8 cellular contexts compared by ENCODE assay signal in the genomic region with DNA sequence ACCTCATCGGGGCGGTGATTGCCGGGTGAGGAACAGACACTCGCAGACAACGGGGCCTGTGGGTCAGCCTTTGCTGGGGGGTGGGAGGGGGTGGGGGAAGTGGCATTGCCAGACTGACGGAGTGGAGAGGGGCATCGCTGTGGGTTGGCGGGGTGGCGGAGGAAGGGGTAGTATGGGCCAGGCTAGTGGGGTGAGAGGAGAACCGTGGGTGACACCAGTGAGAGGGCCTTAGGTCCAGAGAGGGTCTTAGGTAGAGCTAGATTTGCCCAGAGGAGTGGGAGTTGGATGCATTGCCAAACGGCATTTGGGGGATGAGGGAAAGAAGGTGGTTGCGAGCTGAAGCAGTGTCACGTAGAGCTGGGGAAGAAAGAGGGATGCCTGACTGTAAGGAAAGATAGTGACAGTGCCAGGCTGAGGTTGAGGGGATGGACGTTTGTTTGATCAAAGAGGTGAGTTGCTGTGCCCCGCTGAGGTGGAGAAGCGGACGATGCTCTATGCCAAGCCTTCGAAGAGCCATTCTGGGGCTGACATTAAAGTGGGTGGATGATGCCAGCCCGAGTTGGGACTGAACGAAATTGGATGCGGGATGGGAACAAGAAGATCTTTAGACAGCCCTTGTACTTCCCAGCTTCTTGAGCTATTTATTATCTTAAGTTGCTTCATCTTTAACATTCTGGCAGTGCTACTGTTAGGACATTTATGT. TPM values are rescaled to one million over a fixed set of nuclear protein-coding genes. Genes with fewer than 3 reads are reported as not detected.
DNase-seq lines count a peak whose midpoint lies in the region; ATAC-seq and TF ChIP-seq lines count a peak whose summit lies in the region.

No MANE protein-coding gene starts in this region.

- H3K36me3 Mint-ChIP-seq in activated T-cell treated with anti-CD3 and anti-CD28 coated beads, Interleukin-2, amount 50 U/mL, for 72 hours (ENCODE audit: insufficient read depth in 2 of 2) = peaks cover 3 to 19% of the 10 kb centered on the region in 2 donors

- no peaks in the 10 kb centered on the region for H3K9me3 ChIP-seq in ascending aorta
- H3K9me3 ChIP-seq in liver (ENCODE audit: control insufficient read depth in 4 of 4, low read length in 3 of 4) = no peaks in the 10 kb centered on the region
- no peaks in the 10 kb centered on the region for H3K9me3 ChIP-seq in tibial artery

- no peak for TF ChIP-seq RAD21 in liver (IDR thresholded peaks at IDR 0.05)

- H3K9ac ChIP-seq in liver (ENCODE audit: low read depth in 1 of 2, low read length in 2 of 2) = peak overlapping the region; percentile 43 to 87

- H3K4me1 ChIP-seq in ascending aorta (peaks cover 0 to 17% of the 10 kb centered on the region in 2 donors), liver (ENCODE audit: control insufficient read depth in 4 of 4, insufficient read depth in 4 of 4, low read length in 3 of 4) (peaks cover 0 to 37% (median 30%) of the 10 kb centered on the region in 4 donors), tibial artery (peaks cover 0 to 35% (median 29%) of the 10 kb centered on the region in 4 donors)

- intact Hi-C loops in ascending aorta (cut with DNase I) (loop anchor here (1.0 to 5.0 kb wide), 3 partner anchors 212 to 633 kb away; a partner anchor contains a TSS), tibial artery (cut with DNase I; ENCODE audit: low total_unique reads) (no loop called here)

- WGBS in liver = 4% methylated on average over 21 of the region's 21 CpGs

- H3K4me1 Mint-ChIP-seq in activated T-cell treated with anti-CD3 and anti-CD28 coated beads, Interleukin-2, amount 50 U/mL, for 72 hours (ENCODE audit: low read depth) = peaks cover 59% of the 10 kb centered on the region

- TF ChIP-seq CTCF in ascending aorta (IDR thresholded peaks at IDR 0.05) (no peak), liver (IDR thresholded peaks at IDR 0.05; ENCODE audit: low read depth, low read length, missing input control) (no peak), tibial artery (IDR thresholded peaks at IDR 0.05) (no peak)

- H3K36me3 ChIP-seq in ascending aorta (peaks cover 11 to 35% of the 10 kb centered on the region in 2 donors), liver (ENCODE audit: control insufficient read depth in 4 of 4, insufficient read depth in 3 of 4, low read depth in 1 of 4, low read length in 3 of 4) (peaks cover 2 to 26% (median 15%) of the 10 kb centered on the region in 4 donors), tibial artery (peaks cover 15 to 27% (median 22%) of the 10 kb centered on the region in 3 donors)

- no peak for ATAC-seq in activated T-cell treated with anti-CD3 and anti-CD28 coated beads, Interleukin-2, amount 50 U/mL, for 72 hours (replicated peaks in 1 of 2)
- no peak for ATAC-seq in GM21576 (IDR thresholded peaks at IDR 0.05; ENCODE audit: unreplicated experiment)
- no peak for ATAC-seq in HG03097 (IDR thresholded peaks at IDR 0.05; ENCODE audit: low FRiP score, unreplicated experiment)

- DNase-seq in activated T-cell treated with anti-CD3 and anti-CD28 coated beads, Interleukin-2, amount 50 U/mL, for 72 hours = no peak
- DNase-seq in activated T-cell treated with anti-CD3 and anti-CD28 coated beads, Interleukin-2, amount 50 U/mL, for 48 hours = no peak
- no peak for DNase-seq in ascending aorta (ENCODE audit: low spot score in 2 of 2)
- DNase-seq in tibial artery = no peak
- DNase-seq in NCI-H1436 treated with DMSO at 0.1 percent for 48 hours (lab: John Stamatoyannopoulos, UW) = no peak

- H3K27me3 Mint-ChIP-seq in activated T-cell treated with anti-CD3 and anti-CD28 coated beads, Interleukin-2, amount 50 U/mL, for 72 hours (ENCODE audit: low read depth) = no peaks in the 10 kb centered on the region

- peak overlapping the region; percentile 91 for H3K27ac Mint-ChIP-seq in activated T-cell treated with anti-CD3 and anti-CD28 coated beads, Interleukin-2, amount 50 U/mL, for 72 hours

- H3K4me3 ChIP-seq in ascending aorta (peak overlapping the region; percentile 98 to 99), liver (ENCODE audit: low read depth in 1 of 3, low read length in 3 of 3) (peak overlapping the region; percentile 77 to 97 (median 97)), tibial artery (peak overlapping the region; percentile 89 to 93)

- H3K9me3 Mint-ChIP-seq in activated T-cell treated with anti-CD3 and anti-CD28 coated beads, Interleukin-2, amount 50 U/mL, for 72 hours = no peaks in the 10 kb centered on the region

- H3K27ac ChIP-seq in ascending aorta (peak overlapping the region; percentile 93 to 97), liver (ENCODE audit: low read depth in 1 of 2, low read length in 2 of 2) (peak overlapping the region; percentile 79 to 93), tibial artery (peak overlapping the region; percentile 89 to 90)

- no peaks in the 10 kb centered on the region for H3K27me3 ChIP-seq in ascending aorta
- no peaks in the 10 kb centered on the region for H3K27me3 ChIP-seq in liver (ENCODE audit: control insufficient read depth in 4 of 4, insufficient read depth in 4 of 4, low read length in 3 of 4)
- no peaks in the 10 kb centered on the region for H3K27me3 ChIP-seq in tibial artery

- H3K4me3 Mint-ChIP-seq in activated T-cell treated with anti-CD3 and anti-CD28 coated beads, Interleukin-2, amount 50 U/mL, for 72 hours = peak overlapping the region; percentile 92 to 95

TF ChIP-seq in liver, 16 proteins besides CTCF, POLR2A, EP300 and RAD21:
- no peak for TF ChIP-seq FOXA1 (IDR thresholded peaks at IDR 0.05)
- TF ChIP-seq JUND (IDR thresholded peaks at IDR 0.05) = no peak

RNA-seq across cellular contexts. Expression of a gene that starts 0.6 kb away (rescaled TPM):
- total RNA-seq in activated T-cell treated with anti-CD3 and anti-CD28 coated beads, Interleukin-2, amount 50 U/mL, for 72 hours = 10 to 100 TPM; 29.7 to 34.2 TPM
- total RNA-seq in ascending aorta (31.3 TPM), liver (100 to 1,000 TPM in 1 of 2 donors, 10 to 100 TPM in 1; 30.2 to 101 TPM)
- polyA plus RNA-seq in liver = 10 to 100 TPM; 44.7 to 67.3 TPM

RNA-seq across cellular contexts. Expression of a gene that starts 4.0 kb away (rescaled TPM):
- total RNA-seq in activated T-cell treated with anti-CD3 and anti-CD28 coated beads, Interleukin-2, amount 50 U/mL, for 72 hours = 10 to 100 TPM; 13.6 to 16.2 TPM
- total RNA-seq in ascending aorta (6.4 TPM), liver (10 to 100 TPM; 15.5 to 16.2 TPM)
- polyA plus RNA-seq in liver = 1 to 10 TPM; 4.9 to 5.6 TPM

RNA-seq across cellular contexts. Expression of a gene that starts 26.9 kb away (rescaled TPM):
- total RNA-seq in activated T-cell treated with anti-CD3 and anti-CD28 coated beads, Interleukin-2, amount 50 U/mL, for 72 hours = 1 to 10 TPM; 7.0 to 7.1 TPM
- total RNA-seq in ascending aorta = not detected
- total RNA-seq in liver = 1 to 10 TPM; 1.2 to 3.6 TPM
- 1 to 10 TPM in 1 of 2 donors, under 1 TPM in 1; 0.53 to 1.2 TPM for polyA plus RNA-seq in liver

RNA-seq across cellular contexts. Expression of a gene that starts 41.8 kb away (rescaled TPM):
- total RNA-seq in activated T-cell treated with anti-CD3 and anti-CD28 coated beads, Interleukin-2, amount 50 U/mL, for 72 hours = under 1 TPM in 1 of 2 donors, not detected in 1; 0.14 TPM
- 0.53 TPM for total RNA-seq in ascending aorta
- 1,000 to 10,000 TPM in 1 of 2 donors, 100 to 1,000 TPM in 1; 965 to 4,470 TPM for total RNA-seq in liver
- 1,000 to 10,000 TPM; 1,784 to 2,316 TPM for polyA plus RNA-seq in liver
